ENCODE assay signal across 34 cellular contexts in genomic region chr14:37665951-37666350, GRCh38.
"Had no signal": no experiment of that assay in that cellular context is flagged by ENCODE, and none has a peak within 500 bp of the region (broad histone marks: within the 10 kb centered on the region; RNA-seq: fewer than 3 reads in every experiment).

No MANE protein-coding gene starts in this region.

- H3K9me3 ChIP-seq: MG63 had no signal

- H3K27me3 ChIP-seq: MG63 had no signal

- DNase-seq: Karpas-422, Kasumi-1, MG63, MM.1S, MV-4-11, NCI-H1048, NCI-H1092, NCI-H1092 treated with DMSO at 0.1 percent for 48 hours, NCI-H1105, NCI-H1105 treated with DMSO at 0.1 percent for 48 hours, NCI-H1417, NCI-H1417 treated with DMSO at 0.1 percent for 48 hours, NCI-H1436, NCI-H1436 treated with DMSO at 0.1 percent for 48 hours, NCI-H146, NCI-H1694, NCI-H1694 treated with DMSO at 0.1 percent for 48 hours, NCI-H187, NCI-H187 treated with DMSO at 0.1 percent for 48 hours, NCI-H1930, NCI-H2029, NCI-H2029 treated with DMSO at 0.1 percent for 48 hours, NCI-H2081, NCI-H2081 treated with DMSO at 0.1 percent for 48 hours, NCI-H2107, NCI-H2171, NCI-H2171 treated with DMSO at 0.1 percent for 48 hours, NCI-H2227 treated with DMSO at 0.1 percent for 48 hours, NCI-H226, NCI-H345, NCI-H446, NCI-H446 treated with DMSO at 0.1 percent for 48 hours, NCI-H510A, NCI-H510A treated with DMSO at 0.1 percent for 48 hours had no signal

- H3K4me3 ChIP-seq: MG63 had no signal

- H3K36me3 ChIP-seq: MG63 had no signal
